Comparison of ENCODE assay signal across 11 cellular contexts in the genomic region with DNA sequence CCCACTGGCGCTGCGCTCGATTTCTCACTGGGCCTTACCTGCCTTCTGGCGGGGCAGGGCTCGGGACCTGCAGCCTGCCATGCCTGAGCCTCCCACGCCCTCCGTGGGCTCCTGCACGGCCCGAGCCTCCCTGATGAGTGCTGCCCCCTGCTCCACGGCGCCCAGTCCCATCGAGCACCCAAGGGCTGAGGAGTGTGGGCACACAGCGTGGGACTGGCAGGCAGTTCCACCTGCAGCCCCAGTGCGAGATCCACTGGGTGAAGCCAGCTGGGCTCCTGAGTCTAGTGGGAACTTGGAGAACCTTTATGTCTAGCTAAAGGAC. TPM values are rescaled to one million over a fixed set of nuclear protein-coding genes. Genes with fewer than 3 reads are reported as not detected.
DNase-seq lines count a peak whose midpoint lies in the region; ATAC-seq and TF ChIP-seq lines count a peak whose summit lies in the region.
"Not testable (repeated sequence)": the region's sequence is repeated elsewhere in the genome, so short reads cannot be mapped to it uniquely, and the experiment has no call there.
"Had no signal": no experiment of that assay in that cellular context is flagged by ENCODE, and none has a peak within 500 bp of the region (broad histone marks: within the 10 kb centered on the region; RNA-seq: fewer than 3 reads in every experiment).

No MANE protein-coding gene starts in this region.

- peak overlapping the region; percentile 55 for H3K27ac Mint-ChIP-seq in CD8-positive, alpha-beta T cell
- peak overlapping the region; percentile 57 for H3K27ac Mint-ChIP-seq in T-helper 2 cell treated with Interferon-gamma antibody and Interleukin-4, amounts not matched to agents 5 μg/mL and 100 μg/mL, for 36 hours
- H3K27ac Mint-ChIP-seq in activated CD4-positive, alpha-beta T cell treated with anti-CD3 and anti-CD28 coated beads, Interleukin-2, amount 10 ng/mL, durations not matched to agents 7 days and 5 days, result peak overlapping the region; percentile 36
- H3K27ac Mint-ChIP-seq in activated T-cell treated with anti-CD3 and anti-CD28 coated beads, Interleukin-2, amount 50 U/mL, for 24 hours, result peak overlapping the region; percentile 90
- peak overlapping the region; percentile 61 for H3K27ac Mint-ChIP-seq in activated naive CD8-positive, alpha-beta T cell
- H3K27ac Mint-ChIP-seq in central memory CD8-positive, alpha-beta T cell (ENCODE audit: low read depth), result not testable (repeated sequence)
- H3K27ac Mint-ChIP-seq in stimulated activated effector memory CD8-positive, alpha-beta T cell treated with anti-CD3 and anti-CD28 coated beads, Interleukin-12 subunit alpha, Interleukin-12 subunit beta, amount 100 ng/mL, for 72 hours, result peak overlapping the region; percentile 82

- H3K4me1 ChIP-seq in CD8-positive, alpha-beta T cell (ENCODE audit: insufficient read depth, low read length), result peaks cover 63% of the 10 kb centered on the region
- H3K4me1 ChIP-seq in mesenchymal stem cell (ENCODE audit: control insufficient read depth, insufficient read depth, low read depth, low read length), result not testable (repeated sequence)

- not testable (repeated sequence) for H3K4ac ChIP-seq in mesenchymal stem cell (ENCODE audit: low read depth in 1 of 2, low read length in 2 of 2)

- not testable (repeated sequence) for H4K91ac ChIP-seq in mesenchymal stem cell (ENCODE audit: low read length)

- ATAC-seq in CD8-positive, alpha-beta T cell; central memory CD8-positive, alpha-beta T cell (replicated peaks; ENCODE audit: extremely low read depth, poor library complexity, severe bottlenecking); stimulated activated effector memory CD8-positive, alpha-beta T cell treated with anti-CD3 and anti-CD28 coated beads, Interleukin-12 subunit alpha, Interleukin-12 subunit beta, amount 100 ng/mL, for 72 hours: not testable (repeated sequence)

- not testable (repeated sequence) for TF ChIP-seq CTCF in CD8-positive, alpha-beta T cell (IDR thresholded peaks at IDR 0.05)

- not testable (repeated sequence) for H3K9me3 Mint-ChIP-seq in CD8-positive, alpha-beta T cell; activated naive CD8-positive, alpha-beta T cell (ENCODE audit: low read depth); central memory CD8-positive, alpha-beta T cell; stimulated activated effector memory CD8-positive, alpha-beta T cell treated with anti-CD3 and anti-CD28 coated beads, Interleukin-12 subunit alpha, Interleukin-12 subunit beta, amount 100 ng/mL, for 72 hours
- H3K9me3 Mint-ChIP-seq in T-helper 2 cell treated with Interferon-gamma antibody and Interleukin-4, amounts not matched to agents 5 μg/mL and 100 μg/mL, for 36 hours, result peaks cover 58% of the 10 kb centered on the region
- H3K9me3 Mint-ChIP-seq in activated CD4-positive, alpha-beta T cell treated with anti-CD3 and anti-CD28 coated beads, Interleukin-2, amount 10 ng/mL, durations not matched to agents 7 days and 5 days, result peaks cover 40% of the 10 kb centered on the region
- H3K9me3 Mint-ChIP-seq in activated T-cell treated with anti-CD3 and anti-CD28 coated beads, Interleukin-2, amount 50 U/mL, for 24 hours, result peaks cover 24% of the 10 kb centered on the region

- DNase-seq in CD8-positive, alpha-beta T cell; T-helper 2 cell treated with Interferon-gamma antibody and Interleukin-4, amounts not matched to agents 5 μg/mL and 100 μg/mL, for 36 hours (ENCODE audit: low spot score); activated CD4-positive, alpha-beta T cell treated with anti-CD3 and anti-CD28 coated beads, Interleukin-2, amount 10 ng/mL, durations not matched to agents 7 days and 5 days; activated T-cell treated with anti-CD3 and anti-CD28 coated beads, Interleukin-2, amount 50 U/mL, for 24 hours; central memory CD8-positive, alpha-beta T cell (ENCODE audit: low spot score in 2 of 2); mesenchymal stem cell; stimulated activated effector memory CD8-positive, alpha-beta T cell treated with anti-CD3 and anti-CD28 coated beads, Interleukin-12 subunit alpha, Interleukin-12 subunit beta, amount 100 ng/mL, for 72 hours (ENCODE audit: low spot score in 2 of 2): not testable (repeated sequence)

- not testable (repeated sequence) for H3K9me3 ChIP-seq in CD8-positive, alpha-beta T cell (ENCODE audit: low read length); mesenchymal stem cell (ENCODE audit: control insufficient read depth, low read length)

- POLR2A ChIA-PET in CD8-positive, alpha-beta T cell (lab: Charles Lee), result not testable (repeated sequence)
- POLR2A ChIA-PET in activated CD4-positive, alpha-beta T cell treated with anti-CD3 and anti-CD28 coated beads, Interleukin-2, amount 10 ng/mL, durations not matched to agents 7 days and 5 days (lab: Charles Lee), result interaction anchor here (0.7 kb wide), 1 partner anchor 9 kb away, joined by 3 read pairs; no protein-coding TSS in a partner anchor

- peaks cover 33% of the 10 kb centered on the region for H3K36me3 Mint-ChIP-seq in CD8-positive, alpha-beta T cell
- peaks cover 67% of the 10 kb centered on the region for H3K36me3 Mint-ChIP-seq in T-helper 2 cell treated with Interferon-gamma antibody and Interleukin-4, amounts not matched to agents 5 μg/mL and 100 μg/mL, for 36 hours (ENCODE audit: low read depth)
- peaks cover 66% of the 10 kb centered on the region for H3K36me3 Mint-ChIP-seq in activated CD4-positive, alpha-beta T cell treated with anti-CD3 and anti-CD28 coated beads, Interleukin-2, amount 10 ng/mL, durations not matched to agents 7 days and 5 days (ENCODE audit: low read depth)
- H3K36me3 Mint-ChIP-seq in activated T-cell treated with anti-CD3 and anti-CD28 coated beads, Interleukin-2, amount 50 U/mL, for 24 hours (ENCODE audit: low read depth), result peaks cover 75% of the 10 kb centered on the region
- H3K36me3 Mint-ChIP-seq in activated naive CD8-positive, alpha-beta T cell, result peaks cover 22% of the 10 kb centered on the region
- not testable (repeated sequence) for H3K36me3 Mint-ChIP-seq in central memory CD8-positive, alpha-beta T cell (ENCODE audit: insufficient read depth)
- H3K36me3 Mint-ChIP-seq in stimulated activated effector memory CD8-positive, alpha-beta T cell treated with anti-CD3 and anti-CD28 coated beads, Interleukin-12 subunit alpha, Interleukin-12 subunit beta, amount 100 ng/mL, for 72 hours, result peaks cover 19% of the 10 kb centered on the region

- H3K4me3 Mint-ChIP-seq in CD8-positive, alpha-beta T cell; T-helper 2 cell treated with Interferon-gamma antibody and Interleukin-4, amounts not matched to agents 5 μg/mL and 100 μg/mL, for 36 hours; activated CD4-positive, alpha-beta T cell treated with anti-CD3 and anti-CD28 coated beads, Interleukin-2, amount 10 ng/mL, durations not matched to agents 7 days and 5 days; activated T-cell treated with anti-CD3 and anti-CD28 coated beads, Interleukin-2, amount 50 U/mL, for 24 hours; activated naive CD8-positive, alpha-beta T cell: not testable (repeated sequence)
- peak overlapping the region; percentile 34 for H3K4me3 Mint-ChIP-seq in central memory CD8-positive, alpha-beta T cell
- peak overlapping the region; percentile 42 for H3K4me3 Mint-ChIP-seq in stimulated activated effector memory CD8-positive, alpha-beta T cell treated with anti-CD3 and anti-CD28 coated beads, Interleukin-12 subunit alpha, Interleukin-12 subunit beta, amount 100 ng/mL, for 72 hours

- H3K4me2 ChIP-seq in mesenchymal stem cell (ENCODE audit: low read length, poor library complexity, severe bottlenecking), result not testable (repeated sequence)

- not testable (repeated sequence) for H3K9ac ChIP-seq in mesenchymal stem cell (ENCODE audit: low read length)

- H2BK120ac ChIP-seq in mesenchymal stem cell (ENCODE audit: low read depth, low read length), result not testable (repeated sequence)

- not testable (repeated sequence) for H3K18ac ChIP-seq in mesenchymal stem cell (ENCODE audit: low read depth in 1 of 2, low read length in 2 of 2)

- not testable (repeated sequence) for H2BK15ac ChIP-seq in mesenchymal stem cell (ENCODE audit: low read depth, poor library complexity, severe bottlenecking)

- not testable (repeated sequence) for H2AK5ac ChIP-seq in mesenchymal stem cell (ENCODE audit: low read length, severe bottlenecking)

- H3K27ac ChIP-seq in CD8-positive, alpha-beta T cell (ENCODE audit: low read depth, low read length); mesenchymal stem cell (ENCODE audit: low read length, poor library complexity, severe bottlenecking): not testable (repeated sequence)

- H3K4me1 Mint-ChIP-seq in CD8-positive, alpha-beta T cell (ENCODE audit: low read depth), result peaks cover 62% of the 10 kb centered on the region
- peaks cover 37% of the 10 kb centered on the region for H3K4me1 Mint-ChIP-seq in T-helper 2 cell treated with Interferon-gamma antibody and Interleukin-4, amounts not matched to agents 5 μg/mL and 100 μg/mL, for 36 hours (ENCODE audit: low read depth)
- H3K4me1 Mint-ChIP-seq in activated CD4-positive, alpha-beta T cell treated with anti-CD3 and anti-CD28 coated beads, Interleukin-2, amount 10 ng/mL, durations not matched to agents 7 days and 5 days, result peaks cover 56% of the 10 kb centered on the region
- peaks cover 63% of the 10 kb centered on the region for H3K4me1 Mint-ChIP-seq in activated T-cell treated with anti-CD3 and anti-CD28 coated beads, Interleukin-2, amount 50 U/mL, for 24 hours (ENCODE audit: low read depth)
- H3K4me1 Mint-ChIP-seq in activated naive CD8-positive, alpha-beta T cell (ENCODE audit: low read depth), result peaks cover 64% of the 10 kb centered on the region
- peaks cover 48% of the 10 kb centered on the region for H3K4me1 Mint-ChIP-seq in central memory CD8-positive, alpha-beta T cell
- peaks cover 36% of the 10 kb centered on the region for H3K4me1 Mint-ChIP-seq in stimulated activated effector memory CD8-positive, alpha-beta T cell treated with anti-CD3 and anti-CD28 coated beads, Interleukin-12 subunit alpha, Interleukin-12 subunit beta, amount 100 ng/mL, for 72 hours

- WGBS in mesenchymal stem cell, result 99% methylated on average over 14 of the region's 14 CpGs

- not testable (repeated sequence) for H3K14ac ChIP-seq in mesenchymal stem cell (ENCODE audit: low read length in 2 of 2)

- not testable (repeated sequence) for H2AFZ ChIP-seq in mesenchymal stem cell (ENCODE audit: low read depth, low read length)

- CTCF ChIA-PET in CD8-positive, alpha-beta T cell (lab: Charles Lee), result not testable (repeated sequence)
- CTCF ChIA-PET in activated CD4-positive, alpha-beta T cell treated with anti-CD3 and anti-CD28 coated beads, Interleukin-2, amount 10 ng/mL, durations not matched to agents 7 days and 5 days (lab: Charles Lee), result interaction anchor here (0.9 to 1.9 kb wide), 2 partner anchors 8 to 24 kb away, joined by 4 to 11 read pairs; no protein-coding TSS in a partner anchor

- not testable (repeated sequence) for H3K27me3 ChIP-seq in CD8-positive, alpha-beta T cell (ENCODE audit: insufficient read depth, low read length); mesenchymal stem cell (ENCODE audit: control insufficient read depth in 1 of 2, insufficient read depth in 1 of 2, low read length in 2 of 2)

- H3K27me3 Mint-ChIP-seq in CD8-positive, alpha-beta T cell (ENCODE audit: low read depth); T-helper 2 cell treated with Interferon-gamma antibody and Interleukin-4, amounts not matched to agents 5 μg/mL and 100 μg/mL, for 36 hours (ENCODE audit: low read depth); activated CD4-positive, alpha-beta T cell treated with anti-CD3 and anti-CD28 coated beads, Interleukin-2, amount 10 ng/mL, durations not matched to agents 7 days and 5 days; activated T-cell treated with anti-CD3 and anti-CD28 coated beads, Interleukin-2, amount 50 U/mL, for 24 hours; activated naive CD8-positive, alpha-beta T cell; central memory CD8-positive, alpha-beta T cell: not testable (repeated sequence)

- H3K23ac ChIP-seq in mesenchymal stem cell (ENCODE audit: low read length in 2 of 2), result not testable (repeated sequence)

- H2BK12ac ChIP-seq in mesenchymal stem cell (ENCODE audit: low read length in 2 of 2), result not testable (repeated sequence)

- intact Hi-C loops in CD8-positive, alpha-beta T cell (cut with DNase I, micrococcal nuclease), result loop anchor here in 1 of 2 experiments (5.0 kb wide), 1 partner anchor 141 kb away; no protein-coding TSS in a partner anchor

- H3K36me3 ChIP-seq in CD8-positive, alpha-beta T cell (ENCODE audit: insufficient read depth, low read length), result not testable (repeated sequence)
- peaks cover 14 to 17% of the 10 kb centered on the region in 2 experiments for H3K36me3 ChIP-seq in mesenchymal stem cell (ENCODE audit: control insufficient read depth in 1 of 2, insufficient read depth in 2 of 2, low read depth in 1 of 2, low read length in 2 of 2)

- not testable (repeated sequence) for H2BK5ac ChIP-seq in mesenchymal stem cell (ENCODE audit: low read depth, low read length, poor library complexity, severe bottlenecking)

- H4K8ac ChIP-seq in mesenchymal stem cell (ENCODE audit: low read length), result peak overlapping the region; percentile 6

- H3K4me3 ChIP-seq in CD8-positive, alpha-beta T cell (ENCODE audit: low read depth, low read length); mesenchymal stem cell (ENCODE audit: insufficient read depth in 1 of 2, low read depth in 1 of 2, low read length in 2 of 2): not testable (repeated sequence)

- peaks cover 18% of the 10 kb centered on the region for H3K79me1 ChIP-seq in mesenchymal stem cell (replicated peaks; ENCODE audit: low read length, poor library complexity, severe bottlenecking)

RNA-seq across cellular contexts. Expression of a gene that starts 3.0 kb away (rescaled TPM):
- 10 to 100 TPM; 14.3 to 16.8 TPM for total RNA-seq in CD8-positive, alpha-beta T cell
- 10 to 100 TPM; 33.5 to 34.0 TPM for total RNA-seq in activated CD4-positive, alpha-beta T cell treated with anti-CD3 and anti-CD28 coated beads, Interleukin-2, amount 10 ng/mL, durations not matched to agents 7 days and 5 days
- 13.4 TPM for polyA plus RNA-seq in mesenchymal stem cell (2013, experiment 1 of 2)
- 13.6 TPM for polyA plus RNA-seq in mesenchymal stem cell (2013, experiment 2 of 2)

RNA-seq across cellular contexts. Expression of a gene that starts 52.8 kb away (rescaled TPM):
- not detected for total RNA-seq in CD8-positive, alpha-beta T cell
- total RNA-seq in activated CD4-positive, alpha-beta T cell treated with anti-CD3 and anti-CD28 coated beads, Interleukin-2, amount 10 ng/mL, durations not matched to agents 7 days and 5 days, result not detected
- polyA plus RNA-seq in mesenchymal stem cell (2013, experiment 1 of 2), result not detected
- polyA plus RNA-seq in mesenchymal stem cell (2013, experiment 2 of 2), result not detected
- total RNA-seq: A172; CD4-positive, alpha-beta memory T cell; GM23248 had no signal
- polyA plus RNA-seq: GM23248 had no signal
